In genomic region chr2:130692041-130692770, GRCh38 we compare ENCODE assay signal across 13 cellular contexts. TPM values are rescaled to one million over a fixed set of nuclear protein-coding genes. Genes with fewer than 3 reads are reported as not detected.
DNase-seq lines count a peak whose midpoint lies in the region; ATAC-seq and TF ChIP-seq lines count a peak whose summit lies in the region.
"Not testable (repeated sequence)": the region's sequence is repeated elsewhere in the genome, so short reads cannot be mapped to it uniquely, and the experiment has no call there.
"Had no signal": no experiment of that assay in that cellular context is flagged by ENCODE, and none has a peak within 500 bp of the region (broad histone marks: within the 10 kb centered on the region; RNA-seq: fewer than 3 reads in every experiment).

No MANE protein-coding gene starts in this region.

- not testable (repeated sequence) for H3K36me3 ChIP-seq in mucosa of descending colon (ENCODE audit: low read depth); upper lobe of right lung

- ATAC-seq in GM19351 (IDR thresholded peaks at IDR 0.05; ENCODE audit: unreplicated experiment) (peak; percentile 43), HG02678 (IDR thresholded peaks at IDR 0.05; ENCODE audit: unreplicated experiment) (peak; percentile 14), HG03354 (IDR thresholded peaks at IDR 0.05; ENCODE audit: poor library complexity, severe bottlenecking, unreplicated experiment) (peak; percentile 23), foreskin keratinocyte (peak; percentile 5), right cardiac atrium (peak; percentile 33 to 54), mucosa of descending colon (peak; percentile 48), upper lobe of right lung (peak; percentile 64)

- not testable (repeated sequence) for TF ChIP-seq CTCF in foreskin keratinocyte (conservative IDR thresholded peaks at IDR 0.05); mucosa of descending colon (IDR thresholded peaks at IDR 0.05); upper lobe of right lung (IDR thresholded peaks at IDR 0.05)

- H3K9me3 ChIP-seq in right cardiac atrium (ENCODE audit: control insufficient read depth, low read length); mucosa of descending colon; upper lobe of right lung: not testable (repeated sequence)

- intact Hi-C loops in right cardiac atrium (cut with DNase I); mucosa of descending colon (cut with DNase I, micrococcal nuclease); upper lobe of right lung (cut with DNase I): not testable (repeated sequence)

- H3K4me3 ChIP-seq in right cardiac atrium (ENCODE audit: low read length); mucosa of descending colon; upper lobe of right lung: not testable (repeated sequence)

- not testable (repeated sequence) for H3K27me3 ChIP-seq in foreskin keratinocyte; right cardiac atrium (ENCODE audit: control insufficient read depth, insufficient read depth); upper lobe of right lung

- not testable (repeated sequence) for DNase-seq in foreskin keratinocyte, upper lobe of right lung
- DNase-seq in right cardiac atrium = peak in 1 of 3 donors; percentile 7
- peak in 1 of 3 donors; percentile 11 for DNase-seq in mucosa of descending colon
- peak; percentile 1 for DNase-seq in retina

- H3K27ac ChIP-seq in foreskin keratinocyte; right cardiac atrium (ENCODE audit: low read length); upper lobe of right lung: not testable (repeated sequence)

- 47% methylated on average over 22 of the region's 35 CpGs for WGBS in right cardiac atrium

- not testable (repeated sequence) for H3K4me1 ChIP-seq in foreskin keratinocyte; right cardiac atrium (ENCODE audit: control insufficient read depth, insufficient read depth, low read length); mucosa of descending colon (ENCODE audit: low read depth); upper lobe of right lung

RNA-seq across cellular contexts. Expression of gene GPR148, which starts 36.7 kb away (rescaled TPM):
- total RNA-seq in foreskin keratinocyte (not detected in 2 replicates), right cardiac atrium (not detected), mucosa of descending colon (not detected), upper lobe of right lung (not detected)
- polyA plus RNA-seq in foreskin keratinocyte (not detected in 2 replicates), right cardiac atrium (not detected)
- total RNA-seq: Calu3; CD8-positive, alpha-beta memory T cell; G401; MCF 10A; SJCRH30 had no signal
- polyA plus RNA-seq: CD8-positive, alpha-beta memory T cell had no signal

Comparison
In these comparisons a context has a peak if more than half of its experiments do, and no peak if none do; other contexts are left out.
1. ATAC-seq: peak in every context shown above with its lines; median percentile 64 in upper lobe of right lung; 48 in mucosa of descending colon; 44 in right cardiac atrium; 43 in GM19351; 23 in HG03354; 14 in HG02678; 5 in foreskin keratinocyte.